Comparison of ENCODE assay signal across 19 cellular contexts in genomic region chr11:65722261-65722660, GRCh38. TPM values are rescaled to one million over a fixed set of nuclear protein-coding genes. Genes with fewer than 3 reads are reported as not detected.
A peak's percentile ranks its signal among the peaks of the same experiment; 100 is the strongest.
DNase-seq lines count a peak whose midpoint lies in the region; ATAC-seq lines count a peak whose summit lies in the region.
"Had no signal": no experiment of that assay in that cellular context is flagged by ENCODE, and none has a peak within 500 bp of the region (broad histone marks: within the 10 kb centered on the region; RNA-seq: fewer than 3 reads in every experiment).

No MANE protein-coding gene starts in this region.

- H3K27ac ChIP-seq in CD4-positive, CD25-positive, alpha-beta regulatory T cell (ENCODE audit: insufficient read depth, low read length, poor library complexity, severe bottlenecking), result no peak overlapping the region
- H3K27ac ChIP-seq: BLaER1 treated with 17β-estradiol and CSF1 and Interleukin-3, amounts not matched to agents 10 nM and 100 nM; HL-60 had no signal

- H3K27ac Mint-ChIP-seq in T-helper 2 cell treated with Interferon-gamma antibody and Interleukin-4, amounts not matched to agents 5 μg/mL and 100 μg/mL, for 36 hours, result no peak overlapping the region
- H3K27ac Mint-ChIP-seq in CD4-positive, CD25-positive, alpha-beta regulatory T cell, result peak overlapping the region in 1 of 3 donors; percentile 20
- no peak overlapping the region for H3K27ac Mint-ChIP-seq in immature natural killer cell
- H3K27ac Mint-ChIP-seq: H9 had no signal

- H3K36me3 ChIP-seq in CD4-positive, CD25-positive, alpha-beta regulatory T cell (ENCODE audit: control insufficient read depth, insufficient read depth, low read length), result peaks cover 18% of the 10 kb centered on the region

- no peaks in the 10 kb centered on the region for H3K9me3 Mint-ChIP-seq in T-helper 2 cell treated with Interferon-gamma antibody and Interleukin-4, amounts not matched to agents 5 μg/mL and 100 μg/mL, for 36 hours
- H3K9me3 Mint-ChIP-seq in CD4-positive, CD25-positive, alpha-beta regulatory T cell, result no peaks in the 10 kb centered on the region
- H3K9me3 Mint-ChIP-seq in immature natural killer cell, result no peaks in the 10 kb centered on the region
- H3K9me3 Mint-ChIP-seq: H9 had no signal

- ATAC-seq in CD4-positive, CD25-positive, alpha-beta regulatory T cell (ENCODE audit: low read depth in 2 of 2), result no peak
- ATAC-seq in GM21423 (IDR thresholded peaks at IDR 0.05; ENCODE audit: unreplicated experiment) (no peak), HG02938 (IDR thresholded peaks at IDR 0.05; ENCODE audit: unreplicated experiment) (no peak), HG02759 (IDR thresholded peaks at IDR 0.05; ENCODE audit: unreplicated experiment) (no peak)

- H3K9me3 ChIP-seq in CD4-positive, CD25-positive, alpha-beta regulatory T cell (ENCODE audit: control insufficient read depth in 2 of 2, low read length in 2 of 2), result no peaks in the 10 kb centered on the region
- H3K9me3 ChIP-seq: BLaER1 treated with 17β-estradiol and CSF1 and Interleukin-3, amounts not matched to agents 10 nM and 100 nM; Caco-2 had no signal

- H3K4me1 Mint-ChIP-seq in T-helper 2 cell treated with Interferon-gamma antibody and Interleukin-4, amounts not matched to agents 5 μg/mL and 100 μg/mL, for 36 hours (ENCODE audit: low read depth), result peaks cover 19% of the 10 kb centered on the region
- peaks cover 0 to 37% (median 13%) of the 10 kb centered on the region in 4 donors for H3K4me1 Mint-ChIP-seq in CD4-positive, CD25-positive, alpha-beta regulatory T cell
- H3K4me1 Mint-ChIP-seq in immature natural killer cell, result peaks cover 25 to 29% of the 10 kb centered on the region in 2 donors

- H3K27me3 Mint-ChIP-seq in T-helper 2 cell treated with Interferon-gamma antibody and Interleukin-4, amounts not matched to agents 5 μg/mL and 100 μg/mL, for 36 hours (ENCODE audit: low read depth), result no peaks in the 10 kb centered on the region
- H3K27me3 Mint-ChIP-seq in CD4-positive, CD25-positive, alpha-beta regulatory T cell, result peaks cover 12% of the 10 kb centered on the region
- H3K27me3 Mint-ChIP-seq in immature natural killer cell (ENCODE audit: low read depth in 3 of 3), result peaks cover 0 to 10% (median 2%) of the 10 kb centered on the region in 3 donors

- H3K4me3 Mint-ChIP-seq in T-helper 2 cell treated with Interferon-gamma antibody and Interleukin-4, amounts not matched to agents 5 μg/mL and 100 μg/mL, for 36 hours, result peak overlapping the region; percentile 26
- H3K4me3 Mint-ChIP-seq in CD4-positive, CD25-positive, alpha-beta regulatory T cell, result peak overlapping the region; percentile 31 to 80 (median 62)
- peak overlapping the region in 3 of 5 donors; percentile 12 to 49 (median 42) for H3K4me3 Mint-ChIP-seq in immature natural killer cell

- no peak overlapping the region for H3K4me3 ChIP-seq in CD4-positive, CD25-positive, alpha-beta regulatory T cell (ENCODE audit: low read depth, low read length)
- H3K4me3 ChIP-seq: BLaER1 treated with 17β-estradiol and CSF1 and Interleukin-3, amounts not matched to agents 10 nM and 100 nM had no signal

- H3K27me3 ChIP-seq in CD4-positive, CD25-positive, alpha-beta regulatory T cell (ENCODE audit: control insufficient read depth, insufficient read depth, low read length), result no peaks in the 10 kb centered on the region
- H3K27me3 ChIP-seq: BLaER1 treated with 17β-estradiol and CSF1 and Interleukin-3, amounts not matched to agents 10 nM and 100 nM had no signal

- H3K4me1 ChIP-seq in CD4-positive, CD25-positive, alpha-beta regulatory T cell (ENCODE audit: control insufficient read depth, insufficient read depth, low read length, poor library complexity, severe bottlenecking), result peaks cover 18% of the 10 kb centered on the region
- H3K4me1 ChIP-seq: Caco-2 had no signal

- no peak for DNase-seq in T-helper 2 cell treated with Interferon-gamma antibody and Interleukin-4, amounts not matched to agents 5 μg/mL and 100 μg/mL, for 36 hours (ENCODE audit: low spot score)
- DNase-seq in T-helper 2 cell (no peak), NCI-H82 treated with DMSO at 0.1 percent for 48 hours (lab: John Stamatoyannopoulos, UW; ENCODE audit: unreplicated experiment) (peak; percentile 33), immature natural killer cell (no peak)
- no peak for DNase-seq in CD4-positive, CD25-positive, alpha-beta regulatory T cell
- DNase-seq: 8988T, Caco-2, DMS53, H9, NCI-H1417 treated with DMSO at 0.1 percent for 48 hours, NCI-H2029, NCI-H2171, NCI-H446 treated with DMSO at 0.1 percent for 48 hours, NCI-H774 had no signal

- H3K36me3 Mint-ChIP-seq in T-helper 2 cell treated with Interferon-gamma antibody and Interleukin-4, amounts not matched to agents 5 μg/mL and 100 μg/mL, for 36 hours (ENCODE audit: low read depth), result peaks cover 29% of the 10 kb centered on the region
- H3K36me3 Mint-ChIP-seq in CD4-positive, CD25-positive, alpha-beta regulatory T cell, result peaks cover 7% of the 10 kb centered on the region
- H3K36me3 Mint-ChIP-seq in immature natural killer cell, result peaks cover 0 to 11% (median 4%) of the 10 kb centered on the region in 3 donors

RNA-seq across cellular contexts. Expression of gene RNASEH2C, which starts 1.7 kb away (rescaled TPM):
- total RNA-seq in CD4-positive, CD25-positive, alpha-beta regulatory T cell, result 28.3 TPM
- 10 to 100 TPM; 60.6 to 83.8 (median 72.6) TPM for polyA plus RNA-seq in CD4-positive, CD25-positive, alpha-beta regulatory T cell
- polyA plus RNA-seq in immature natural killer cell, result 100 to 1,000 TPM in 2 of 3 donors, 10 to 100 TPM in 1; 37.4 to 160 (median 124) TPM

RNA-seq across cellular contexts. Expression of gene KAT5, which starts 10.2 kb away (rescaled TPM):
- total RNA-seq in CD4-positive, CD25-positive, alpha-beta regulatory T cell, result 127 TPM
- polyA plus RNA-seq in CD4-positive, CD25-positive, alpha-beta regulatory T cell, result 10 to 100 TPM; 45.4 to 62.7 (median 55.7) TPM
- 10 to 100 TPM; 41.8 to 49.4 (median 47.7) TPM for polyA plus RNA-seq in immature natural killer cell

RNA-seq across cellular contexts. Expression of gene AP5B1, which starts 58.5 kb away (rescaled TPM):
- 16.8 TPM for total RNA-seq in CD4-positive, CD25-positive, alpha-beta regulatory T cell
- 10 to 100 TPM in 1 of 4 donors, 1 to 10 TPM in 3; 7.6 to 10.8 (median 9.5) TPM for polyA plus RNA-seq in CD4-positive, CD25-positive, alpha-beta regulatory T cell
- polyA plus RNA-seq in immature natural killer cell, result 10 to 100 TPM in 1 of 3 donors, 1 to 10 TPM in 2; 7.6 to 20.8 (median 8.2) TPM

RNA-seq across cellular contexts. Expression of gene RELA, which starts 59.5 kb away (rescaled TPM):
- total RNA-seq in CD4-positive, CD25-positive, alpha-beta regulatory T cell, result 295 TPM
- polyA plus RNA-seq in CD4-positive, CD25-positive, alpha-beta regulatory T cell, result 10 to 100 TPM; 40.3 to 66.1 (median 53.3) TPM
- 10 to 100 TPM; 38.5 to 88.4 (median 41.8) TPM for polyA plus RNA-seq in immature natural killer cell
